27 cellular contexts compared by ENCODE assay signal in the genomic region with DNA sequence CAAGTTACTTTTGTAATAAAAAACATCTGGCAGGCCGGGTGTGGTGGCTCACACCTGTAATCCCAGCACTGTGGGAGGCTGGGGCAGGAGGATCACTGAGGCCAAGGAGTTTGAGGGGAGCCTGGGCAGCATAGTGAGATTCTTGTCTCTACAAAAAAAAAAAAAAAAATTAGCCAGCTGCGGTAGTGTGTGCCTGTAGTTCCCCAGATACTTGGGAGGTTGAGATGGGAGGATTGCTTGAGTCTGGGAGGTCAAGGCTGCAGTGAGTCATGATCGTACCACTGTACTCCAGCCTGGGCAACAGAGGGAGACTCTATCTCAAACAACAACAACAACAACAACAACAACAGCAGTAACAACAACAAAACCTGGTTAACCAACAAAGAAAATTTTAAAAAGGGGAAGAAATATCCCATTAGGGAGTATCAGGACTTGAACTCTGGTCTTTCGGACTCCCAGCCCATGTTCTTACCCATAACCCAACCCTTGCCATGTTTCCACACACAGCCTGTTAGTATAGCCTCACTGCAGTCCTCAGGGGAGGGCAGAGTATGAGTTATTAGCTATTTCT. TPM values are rescaled to one million over a fixed set of nuclear protein-coding genes. Genes with fewer than 3 reads are reported as not detected.
DNase-seq lines count a peak whose midpoint lies in the region; ATAC-seq and TF ChIP-seq lines count a peak whose summit lies in the region.
"Had no signal": no experiment of that assay in that cellular context is flagged by ENCODE, and none has a peak within 500 bp of the region (broad histone marks: within the 10 kb centered on the region; RNA-seq: fewer than 3 reads in every experiment).

No MANE protein-coding gene starts in this region.

- peaks cover 73% of the 10 kb centered on the region for H3K4me1 ChIP-seq in stomach smooth muscle (ENCODE audit: control insufficient read depth, insufficient read depth, low read length)
- H3K4me1 ChIP-seq: prostate gland had no signal

- no peaks in the 10 kb centered on the region for H3K9me3 Mint-ChIP-seq in T-helper 2 cell treated with Interferon-gamma antibody and Interleukin-4, amounts not matched to agents 5 μg/mL and 100 μg/mL, for 36 hours
- H3K9me3 Mint-ChIP-seq in activated B cell treated with CpG ODN at 0.5 μM for 24 hours (no peaks in the 10 kb centered on the region), immature natural killer cell (no peaks in the 10 kb centered on the region), osteocyte (ENCODE audit: unreplicated experiment) (no peaks in the 10 kb centered on the region)
- H3K9me3 Mint-ChIP-seq: activated T-cell treated with anti-CD3 and anti-CD28 coated beads, Interleukin-2, amount 50 U/mL, for 24 hours had no signal

- no peak overlapping the region for H3K4me3 ChIP-seq in stomach smooth muscle (ENCODE audit: low read length in 2 of 2)
- H3K4me3 ChIP-seq: body of pancreas, prostate gland, SK-N-MC, thoracic aorta had no signal

- H3K4me1 Mint-ChIP-seq in T-helper 2 cell treated with Interferon-gamma antibody and Interleukin-4, amounts not matched to agents 5 μg/mL and 100 μg/mL, for 36 hours (ENCODE audit: low read depth), result peaks cover 21% of the 10 kb centered on the region
- H3K4me1 Mint-ChIP-seq in activated B cell treated with CpG ODN at 0.5 μM for 24 hours, result peaks cover 80% of the 10 kb centered on the region
- H3K4me1 Mint-ChIP-seq in immature natural killer cell, result peaks cover 43 to 47% of the 10 kb centered on the region in 2 donors
- peaks cover 19% of the 10 kb centered on the region for H3K4me1 Mint-ChIP-seq in osteocyte (ENCODE audit: unreplicated experiment)

- peaks cover 0 to 2% of the 10 kb centered on the region in 2 donors for H3K36me3 ChIP-seq in stomach smooth muscle (ENCODE audit: control insufficient read depth in 2 of 2, insufficient read depth in 2 of 2, low read length in 2 of 2)
- H3K36me3 ChIP-seq: prostate gland, thoracic aorta had no signal

- H3K9ac ChIP-seq in stomach smooth muscle (ENCODE audit: low read length in 2 of 2), result no peak overlapping the region

- peak overlapping the region; percentile 86 for H3K27ac ChIP-seq in stomach smooth muscle (ENCODE audit: low read length)
- H3K27ac ChIP-seq: 22Rv1, prostate gland, SK-N-MC, thoracic aorta had no signal

- intact Hi-C loops in activated B cell treated with CpG ODN at 0.5 μM for 24 hours (cut with micrococcal nuclease) (loop anchor here (2.0 kb wide), 2 partner anchors 17 to 35 kb away; partner anchors contain the start of gene PALD1), left colon (cut with DNase I, micrococcal nuclease) (no loop called here)

- no peak for TF ChIP-seq CTCF in activated B cell treated with CpG ODN at 0.5 μM for 24 hours (IDR thresholded peaks at IDR 0.05)
- no peak for TF ChIP-seq CTCF in osteocyte (IDR thresholded peaks at IDR 0.05)

- CTCF ChIA-PET in activated B cell treated with CpG ODN at 0.5 μM for 24 hours (lab: Charles Lee), result interaction anchor here (3.4 kb wide), 1 partner anchor 13 kb away, joined by 11 read pairs; no protein-coding TSS in a partner anchor

- POLR2A ChIA-PET in activated B cell treated with CpG ODN at 0.5 μM for 24 hours (lab: Charles Lee), result interaction anchor here (1.2 kb wide), 1 partner anchor 18 kb away, joined by 3 read pairs; no protein-coding TSS in a partner anchor

- peak overlapping the region; percentile 5 for H3K27ac Mint-ChIP-seq in T-helper 2 cell treated with Interferon-gamma antibody and Interleukin-4, amounts not matched to agents 5 μg/mL and 100 μg/mL, for 36 hours
- peak overlapping the region; percentile 91 for H3K27ac Mint-ChIP-seq in activated B cell treated with CpG ODN at 0.5 μM for 24 hours
- H3K27ac Mint-ChIP-seq in immature natural killer cell, result peak overlapping the region in 5 of 6 donors; percentile 44 to 74 (median 46)
- no peak overlapping the region for H3K27ac Mint-ChIP-seq in osteocyte (ENCODE audit: unreplicated experiment)

- no peak for DNase-seq in T-helper 2 cell treated with Interferon-gamma antibody and Interleukin-4, amounts not matched to agents 5 μg/mL and 100 μg/mL, for 36 hours (ENCODE audit: low spot score)
- DNase-seq in T-helper 2 cell (no peak), activated B cell treated with CpG ODN at 0.5 μM for 24 hours (no peak), immature natural killer cell (no peak), osteocyte (ENCODE audit: extremely low spot score, unreplicated experiment) (no peak), left colon (no peak)
- DNase-seq: activated CD4-positive, alpha-beta T cell treated with anti-CD3 and anti-CD28 coated beads for 4 hours; activated gamma-delta T cell treated with Interleukin-2 at 50 U/mL for 16 hours; activated T-cell treated with anti-CD3 and anti-CD28 coated beads, Interleukin-2, amount 50 U/mL, for 24 hours; effector CD8-positive, alpha-beta T cell; kidney; NCI-H1694; NCI-H446 treated with DMSO at 0.1 percent for 48 hours; OCI-M1; stimulated activated CD4-positive, alpha-beta T cell treated with anti-CD3 and anti-CD28 coated beads, Interleukin-4, amount 100 ng/mL, for 4 hours; stimulated activated naive CD4-positive, alpha-beta T cell had no signal

- no peaks in the 10 kb centered on the region for H3K27me3 ChIP-seq in stomach smooth muscle (ENCODE audit: control insufficient read depth in 1 of 2, insufficient read depth in 2 of 2, low read length in 2 of 2)
- H3K27me3 ChIP-seq: body of pancreas had no signal

- no peaks in the 10 kb centered on the region for H3K27me3 Mint-ChIP-seq in T-helper 2 cell treated with Interferon-gamma antibody and Interleukin-4, amounts not matched to agents 5 μg/mL and 100 μg/mL, for 36 hours (ENCODE audit: low read depth)
- H3K27me3 Mint-ChIP-seq in activated B cell treated with CpG ODN at 0.5 μM for 24 hours, result no peaks in the 10 kb centered on the region
- peaks cover 2 to 5% (median 3%) of the 10 kb centered on the region in 3 donors for H3K27me3 Mint-ChIP-seq in immature natural killer cell (ENCODE audit: low read depth in 3 of 3)
- H3K27me3 Mint-ChIP-seq in osteocyte (ENCODE audit: unreplicated experiment), result no peaks in the 10 kb centered on the region

- H3K9me3 ChIP-seq in stomach smooth muscle (ENCODE audit: control insufficient read depth in 2 of 2, low read length in 2 of 2), result no peaks in the 10 kb centered on the region
- H3K9me3 ChIP-seq: body of pancreas, prostate gland, thoracic aorta had no signal

- H3K4me3 Mint-ChIP-seq in T-helper 2 cell treated with Interferon-gamma antibody and Interleukin-4, amounts not matched to agents 5 μg/mL and 100 μg/mL, for 36 hours, result no peak overlapping the region
- H3K4me3 Mint-ChIP-seq in activated B cell treated with CpG ODN at 0.5 μM for 24 hours (no peak overlapping the region), immature natural killer cell (peak overlapping the region in 1 of 5 donors; percentile 68), osteocyte (ENCODE audit: unreplicated experiment) (no peak overlapping the region)

- H3K36me3 Mint-ChIP-seq in T-helper 2 cell treated with Interferon-gamma antibody and Interleukin-4, amounts not matched to agents 5 μg/mL and 100 μg/mL, for 36 hours (ENCODE audit: low read depth), result no peaks in the 10 kb centered on the region
- H3K36me3 Mint-ChIP-seq in activated B cell treated with CpG ODN at 0.5 μM for 24 hours (ENCODE audit: low read depth) (no peaks in the 10 kb centered on the region), immature natural killer cell (no peaks in the 10 kb centered on the region), osteocyte (ENCODE audit: unreplicated experiment) (no peaks in the 10 kb centered on the region)

- no peak for ATAC-seq in activated B cell treated with CpG ODN at 0.5 μM for 24 hours (ENCODE audit: low read depth)
- no peak for ATAC-seq in GM18502 (IDR thresholded peaks at IDR 0.05; ENCODE audit: poor library complexity, unreplicated experiment)
- ATAC-seq in left colon, result no peak

RNA-seq across cellular contexts. Expression of gene PALD1, which starts 17.2 kb away (rescaled TPM):
- total RNA-seq in activated B cell treated with CpG ODN at 0.5 μM for 24 hours (2.4 and 3.3 TPM in 2 replicates), osteocyte (2.8 and 3.1 TPM in 2 replicates), left colon (1 to 10 TPM; 1.3 to 3.9 TPM)
- polyA plus RNA-seq in immature natural killer cell, result 1 to 10 TPM in 1 of 3 donors, under 1 TPM in 2; 0.12 to 2.2 (median 0.14) TPM
- total RNA-seq: fibroblast of villous mesenchyme had no signal

RNA-seq across cellular contexts. Expression of gene NODAL, which starts 54.3 kb away (rescaled TPM):
- total RNA-seq in activated B cell treated with CpG ODN at 0.5 μM for 24 hours (not detected in 2 replicates), osteocyte (not detected in 2 replicates), left colon (not detected)
- polyA plus RNA-seq in immature natural killer cell, result not detected
- total RNA-seq: body of pancreas, chondrocyte, fibroblast of villous mesenchyme, kidney, lung microvascular endothelial cell, prostate gland, sciatic nerve had no signal
